In genomic region chr4:114867291-114867690, GRCh38 we compare ENCODE assay signal across 23 cellular contexts.
DNase-seq lines count a peak whose midpoint lies in the region; ATAC-seq and TF ChIP-seq lines count a peak whose summit lies in the region.
"Had no signal": no experiment of that assay in that cellular context is flagged by ENCODE, and none has a peak within 500 bp of the region (broad histone marks: within the 10 kb centered on the region; RNA-seq: fewer than 3 reads in every experiment).

No MANE protein-coding gene starts in this region.

- no peak overlapping the region for H3K4me3 Mint-ChIP-seq in neural crest cell
- no peak overlapping the region for H3K4me3 Mint-ChIP-seq in WTC11
- H3K4me3 Mint-ChIP-seq: activated CD4-positive, alpha-beta T cell treated with anti-CD3 and anti-CD28 coated beads, Interleukin-2, amount 10 ng/mL, durations not matched to agents 24 days and 14 days; activated naive CD8-positive, alpha-beta T cell treated with anti-CD3 and anti-CD28 coated beads for 36 hours; nephron had no signal

- CTCF ChIA-PET in WTC11 (lab: Charles Lee) = interaction anchor here (0.6 kb wide), 1 partner anchor 140 kb away, joined by 4 read pairs; no protein-coding TSS in a partner anchor

- no peaks in the 10 kb centered on the region for H3K36me3 Mint-ChIP-seq in neural crest cell (ENCODE audit: low read depth)
- no peaks in the 10 kb centered on the region for H3K36me3 Mint-ChIP-seq in WTC11
- H3K36me3 Mint-ChIP-seq: activated naive CD8-positive, alpha-beta T cell treated with anti-CD3 and anti-CD28 coated beads for 36 hours had no signal

- H3K9me3 Mint-ChIP-seq in neural crest cell (no peaks in the 10 kb centered on the region), WTC11 (no peaks in the 10 kb centered on the region)
- H3K9me3 Mint-ChIP-seq: activated CD4-positive, alpha-beta T cell treated with anti-CD3 and anti-CD28 coated beads, Interleukin-2, amount 10 ng/mL, durations not matched to agents 24 days and 14 days; activated naive CD8-positive, alpha-beta T cell treated with anti-CD3 and anti-CD28 coated beads for 36 hours; nephron had no signal

- ATAC-seq in GM18870 (IDR thresholded peaks at IDR 0.05; ENCODE audit: unreplicated experiment) (peak; percentile 48), HG02798 (IDR thresholded peaks at IDR 0.05; ENCODE audit: poor library complexity, unreplicated experiment) (peak; percentile 39), HG03575 (IDR thresholded peaks at IDR 0.05; ENCODE audit: extremely low read depth, insufficient number of reproducible peaks, low FRiP score, unreplicated experiment) (peak; percentile 56), WTC11 (no peak)
- ATAC-seq: right cardiac atrium had no signal

- H3K4me1 Mint-ChIP-seq in neural crest cell (no peaks in the 10 kb centered on the region), WTC11 (no peaks in the 10 kb centered on the region)
- H3K4me1 Mint-ChIP-seq: activated CD4-positive, alpha-beta T cell treated with anti-CD3 and anti-CD28 coated beads, Interleukin-2, amount 10 ng/mL, durations not matched to agents 24 days and 14 days; activated naive CD8-positive, alpha-beta T cell treated with anti-CD3 and anti-CD28 coated beads for 36 hours had no signal

- no peaks in the 10 kb centered on the region for H3K27me3 Mint-ChIP-seq in neural crest cell (ENCODE audit: low read depth)
- H3K27me3 Mint-ChIP-seq in WTC11 (ENCODE audit: low read depth) = no peaks in the 10 kb centered on the region
- H3K27me3 Mint-ChIP-seq: activated CD4-positive, alpha-beta T cell treated with anti-CD3 and anti-CD28 coated beads, Interleukin-2, amount 10 ng/mL, durations not matched to agents 24 days and 14 days; activated naive CD8-positive, alpha-beta T cell treated with anti-CD3 and anti-CD28 coated beads for 36 hours had no signal

- POLR2A ChIA-PET in WTC11 (lab: Charles Lee) = no interaction called here

- H3K27ac Mint-ChIP-seq in neural crest cell (ENCODE audit: unreplicated experiment) (peak overlapping the region; percentile 37), WTC11 (no peak overlapping the region)
- H3K27ac Mint-ChIP-seq: activated CD4-positive, alpha-beta T cell treated with anti-CD3 and anti-CD28 coated beads, Interleukin-2, amount 10 ng/mL, durations not matched to agents 24 days and 14 days; activated naive CD8-positive, alpha-beta T cell treated with anti-CD3 and anti-CD28 coated beads for 36 hours; nephron had no signal

- TF ChIP-seq CTCF in neural crest cell (conservative IDR thresholded peaks at IDR 0.05) (no peak), WTC11 (IDR thresholded peaks at IDR 0.05) (no peak)

- no peak for DNase-seq in neural crest cell (ENCODE audit: low read depth, low spot score)
- DNase-seq in NCI-H2227 treated with DMSO at 0.1 percent for 48 hours (lab: John Stamatoyannopoulos, UW) = no peak
- DNase-seq in WTC11 (ENCODE audit: low spot score) = no peak
- DNase-seq in T-helper 1 cell = no peak
- DNase-seq in D341Med (ENCODE audit: low spot score) = no peak
- DNase-seq: activated CD4-positive, alpha-beta T cell treated with anti-CD3 and anti-CD28 coated beads, Interleukin-2, amount 10 ng/mL, durations not matched to agents 24 days and 14 days; activated naive CD8-positive, alpha-beta T cell treated with anti-CD3 and anti-CD28 coated beads for 36 hours; activated T-cell treated with anti-CD3 and anti-CD28 coated beads for 4 hours; Calu3; esophagus squamous epithelium; IMR-90; islet precursor cell; mammary epithelial cell; NCI-H1092; NCI-H2171; right cardiac atrium; stimulated activated CD4-positive, alpha-beta T cell treated with anti-CD3 and anti-CD28 coated beads, Interleukin-2, amount 100 ng/mL, for 24 hours; T1000; testis had no signal

TF ChIP-seq in WTC11, 78 proteins besides CTCF, POLR2A, EP300 and RAD21:
- TF ChIP-seq GRHL2 (CRISPR knock-in tag; IDR thresholded peaks at IDR 0.05; ENCODE audit: insufficient replicate concordance, severe bottlenecking) = no peak
- TF ChIP-seq OVOL2 (CRISPR knock-in tag; IDR thresholded peaks at IDR 0.05; ENCODE audit: borderline replicate concordance) = no peak
